ENCODE assay signal across 9 cellular contexts in genomic region chr11:130023204-130023603, GRCh38.
A peak's percentile ranks its signal among the peaks of the same experiment; 100 is the strongest.
DNase-seq lines count a peak whose midpoint lies in the region; TF ChIP-seq lines count a peak whose summit lies in the region.
"Had no signal": no experiment of that assay in that cellular context is flagged by ENCODE, and none has a peak within 500 bp of the region (broad histone marks: within the 10 kb centered on the region; RNA-seq: fewer than 3 reads in every experiment).

No MANE protein-coding gene starts in this region.

- CTCF ChIA-PET in HEK293 (lab: Yijun Ruan, JAX), result no interaction called here

- DNase-seq in GM13977 (ENCODE audit: low spot score), result peak; percentile 60
- DNase-seq in NCI-H226, result peak; percentile 89
- peak; percentile 79 for DNase-seq in islet precursor cell
- no peak for DNase-seq in NCI-H1694 (lab: John Stamatoyannopoulos, UW)
- no peak for DNase-seq in effector CD8-positive, alpha-beta T cell (lab: John Stamatoyannopoulos, UW)
- no peak for DNase-seq in activated naive CD4-positive, alpha-beta T cell treated with anti-CD3 and anti-CD28 coated beads, Interleukin-2, amount 50 U/mL, for 16 hours
- no peak for DNase-seq in SIG-M5 (lab: John Stamatoyannopoulos, UW)

- H3K4me1 ChIP-seq in HEK293 (ENCODE audit: control insufficient read depth, insufficient read depth, low read length), result no peaks in the 10 kb centered on the region

- no peak for TF ChIP-seq CTCF in GM13977 (IDR thresholded peaks at IDR 0.05; ENCODE audit: extremely low read depth, insufficient read depth, missing control alignments)
- TF ChIP-seq CTCF in HEK293 (tag by site-specific recombination; IDR thresholded peaks at IDR 0.05), result no peak

- no peaks in the 10 kb centered on the region for H3K36me3 ChIP-seq in HEK293 (ENCODE audit: control insufficient read depth in 2 of 2, insufficient read depth in 1 of 2, low read length in 2 of 2)
- H3K36me3 ChIP-seq: thoracic aorta had no signal

- no peak overlapping the region for H3K27ac ChIP-seq in HEK293 (ENCODE audit: extremely low read depth, low read depth, low read length)
- H3K27ac ChIP-seq: thoracic aorta had no signal

- no peaks in the 10 kb centered on the region for H3K9me3 ChIP-seq in HEK293 (ENCODE audit: control insufficient read depth, insufficient read depth, low read depth, low read length)
- H3K9me3 ChIP-seq: thoracic aorta had no signal

- POLR2A ChIA-PET in HEK293 (lab: Yijun Ruan, JAX), result interaction anchor here (0.9 kb wide), 1 partner anchor 21 kb away, joined by 4 read pairs; the partner anchor contains the start of gene PRDM10

- in situ Hi-C loops in GM13977 (cut with MboI; ENCODE audit: low pct_unique_long_range_greater_than_20kb, low sequenced_read_pairs, unreplicated experiment), result no loop called here

- no peak overlapping the region for H3K4me3 ChIP-seq in HEK293 (ENCODE audit: low read depth, low read length)
- H3K4me3 ChIP-seq: thoracic aorta had no signal

TF ChIP-seq in HEK293, 187 proteins besides CTCF, POLR2A, EP300 and RAD21:
- TF ChIP-seq FEZF1 (tag by site-specific recombination; IDR thresholded peaks at IDR 0.05) (peak; percentile 60; the same call in 1 of the 2 replicates), ZBTB44 (tag by site-specific recombination; IDR thresholded peaks at IDR 0.05) (no peak)

Comparison
In these comparisons a context has a peak if more than half of its experiments do, and no peak if none do; other contexts are left out.
1. DNase-seq: peak in GM13977 (single experiment), NCI-H226 (single experiment) and islet precursor cell (single experiment); none in NCI-H1694 (single experiment), effector CD8-positive, alpha-beta T cell (single experiment), activated naive CD4-positive, alpha-beta T cell treated with anti-CD3 and anti-CD28 coated beads, Interleukin-2, amount 50 U/mL, for 16 hours (single experiment) and SIG-M5 (single experiment).